In genomic region chr2:32937602-32938450, GRCh38 we compare ENCODE assay signal across 15 cellular contexts. TPM values are rescaled to one million over a fixed set of nuclear protein-coding genes. Genes with fewer than 3 reads are reported as not detected.
DNase-seq lines count a peak whose midpoint lies in the region; ATAC-seq and TF ChIP-seq lines count a peak whose summit lies in the region.
"Had no signal": no experiment of that assay in that cellular context is flagged by ENCODE, and none has a peak within 500 bp of the region (broad histone marks: within the 10 kb centered on the region; RNA-seq: fewer than 3 reads in every experiment).

No MANE protein-coding gene starts in this region.

- no peak overlapping the region for H3K9ac ChIP-seq in HUES48 (ENCODE audit: low read depth, low read length)
- no peak overlapping the region for H3K9ac ChIP-seq in SK-N-SH
- H3K9ac ChIP-seq in smooth muscle cell (ENCODE audit: low read depth): no peak overlapping the region

- no peak for TF ChIP-seq CTCF in SK-N-SH (IDR thresholded peaks at IDR 0.05)
- TF ChIP-seq CTCF in smooth muscle cell (IDR thresholded peaks at IDR 0.05; ENCODE audit: borderline replicate concordance, insufficient read depth, poor library complexity, severe bottlenecking): no peak
- no peak for TF ChIP-seq CTCF in ascending aorta (IDR thresholded peaks at IDR 0.05)
- TF ChIP-seq CTCF in BE2C (IDR thresholded peaks at IDR 0.05; ENCODE audit: low read depth, low read length): no peak

- peak overlapping the region; percentile 64 for H3K27ac ChIP-seq in HUES48 (ENCODE audit: low read depth, low read length)
- no peak overlapping the region for H3K27ac ChIP-seq in SK-N-SH (ENCODE audit: low read depth in 2 of 2, low read length in 1 of 2)
- peak overlapping the region; percentile 25 for H3K27ac ChIP-seq in smooth muscle cell (ENCODE audit: low read depth)
- H3K27ac ChIP-seq in ascending aorta: no peak overlapping the region

- H3K27me3 ChIP-seq in HUES48 (ENCODE audit: control insufficient read depth, insufficient read depth, low read length) (no peaks in the 10 kb centered on the region), SK-N-SH (ENCODE audit: insufficient read depth) (no peaks in the 10 kb centered on the region), smooth muscle cell (ENCODE audit: low read depth) (no peaks in the 10 kb centered on the region), ascending aorta (no peaks in the 10 kb centered on the region), BE2C (no peaks in the 10 kb centered on the region)

- H2AFZ ChIP-seq in SK-N-SH (ENCODE audit: low read depth) (peak overlapping the region; percentile 15; the same call in 1 of the 2 replicates), smooth muscle cell (ENCODE audit: low read depth) (peak overlapping the region; percentile 80)

- H3K9me3 ChIP-seq in HUES48 (ENCODE audit: control insufficient read depth, insufficient read depth, low read length): no peaks in the 10 kb centered on the region
- H3K9me3 ChIP-seq in SK-N-SH: no peaks in the 10 kb centered on the region
- no peaks in the 10 kb centered on the region for H3K9me3 ChIP-seq in smooth muscle cell (replicated peaks; ENCODE audit: low read depth)
- H3K9me3 ChIP-seq in ascending aorta: no peaks in the 10 kb centered on the region
- H3K9me3 ChIP-seq in BE2C: no peaks in the 10 kb centered on the region

- intact Hi-C loops in ascending aorta (cut with DNase I): no loop called here

- no peaks in the 10 kb centered on the region for H3K9me2 ChIP-seq in SK-N-SH

- POLR2A ChIA-PET in SK-N-SH (lab: Yijun Ruan, JAX): no interaction called here

- no peak for TF ChIP-seq EP300 in SK-N-SH (IDR thresholded peaks at IDR 0.05; ENCODE audit: borderline replicate concordance in 1 of 2, low read depth in 1 of 2, low read length in 1 of 2)

- no peak for TF ChIP-seq RAD21 in SK-N-SH (IDR thresholded peaks at IDR 0.05; ENCODE audit: low read length)

- H3K4me2 ChIP-seq in SK-N-SH: no peak overlapping the region
- peak overlapping the region; percentile 35 for H3K4me2 ChIP-seq in smooth muscle cell

- H3F3A ChIP-seq in SK-N-SH (replicated peaks; ENCODE audit: insufficient read depth) (no peaks in the 10 kb centered on the region), smooth muscle cell (ENCODE audit: low read depth) (no peaks in the 10 kb centered on the region)

- H4K20me1 ChIP-seq in SK-N-SH (ENCODE audit: insufficient read depth) (no peaks in the 10 kb centered on the region), smooth muscle cell (ENCODE audit: low read depth) (no peaks in the 10 kb centered on the region)

- peak overlapping the region; percentile 38; the same call in 1 of the 2 replicates for H3K4me3 ChIP-seq in HUES48 (ENCODE audit: low read depth, low read length)
- H3K4me3 ChIP-seq in SK-N-SH (ENCODE audit: low read depth in 2 of 2, low read length in 1 of 2): no peak overlapping the region
- H3K4me3 ChIP-seq in smooth muscle cell: no peak overlapping the region
- no peak overlapping the region for H3K4me3 ChIP-seq in ascending aorta
- no peak overlapping the region for H3K4me3 ChIP-seq in BE2C (ENCODE audit: low read depth, low read length)

- WGBS in SK-N-SH (ENCODE audit: low lambda C conversion rate): 30% methylated on average over 13 of the region's 13 CpGs
- 44% methylated on average over 13 of the region's 13 CpGs for WGBS in smooth muscle cell (ENCODE audit: low lambda C conversion rate)

- CTCF ChIA-PET in SK-N-SH (lab: Yijun Ruan, JAX): interaction anchor here (0.7 kb wide), 1 partner anchor 11 kb away, joined by 3 read pairs; no protein-coding TSS in a partner anchor

- peaks cover 32% of the 10 kb centered on the region for H3K4me1 ChIP-seq in HUES48 (ENCODE audit: control insufficient read depth, insufficient read depth, low read length)
- peaks cover 2 to 5% of the 10 kb centered on the region in 2 experiments; a peak in 1 of 4 replicates for H3K4me1 ChIP-seq in SK-N-SH (ENCODE audit: control insufficient read depth in 1 of 2, insufficient read depth in 2 of 2, low read depth in 1 of 2, low read length in 1 of 2)
- peaks cover 13% of the 10 kb centered on the region for H3K4me1 ChIP-seq in smooth muscle cell (ENCODE audit: low read depth)
- H3K4me1 ChIP-seq in ascending aorta: no peaks in the 10 kb centered on the region
- no peaks in the 10 kb centered on the region; the same call in 1 of the 2 replicates for H3K4me1 ChIP-seq in BE2C

- no peak for ATAC-seq in GM19463 (IDR thresholded peaks at IDR 0.05; ENCODE audit: unreplicated experiment)
- ATAC-seq: activated CD4-positive, CD25-positive, alpha-beta regulatory T cell treated with anti-CD3 and anti-CD28 coated beads, Interleukin-2, amount 50 U/mL, for 24 hours; natural killer cell; Panc1 had no signal

- H3K79me2 ChIP-seq in SK-N-SH (ENCODE audit: insufficient read depth) (no peaks in the 10 kb centered on the region), smooth muscle cell (ENCODE audit: low read depth) (no peaks in the 10 kb centered on the region)

- H3K36me3 ChIP-seq in HUES48 (ENCODE audit: control insufficient read depth, insufficient read depth, low read length) (no peaks in the 10 kb centered on the region), SK-N-SH (replicated peaks in 1 of 2; ENCODE audit: control insufficient read depth in 1 of 2, insufficient read depth in 2 of 2, low read length in 1 of 2) (no peaks in the 10 kb centered on the region), smooth muscle cell (ENCODE audit: low read depth) (no peaks in the 10 kb centered on the region), ascending aorta (no peaks in the 10 kb centered on the region), BE2C (no peaks in the 10 kb centered on the region)

- no peak for DNase-seq in SK-N-SH
- DNase-seq in hepatic stellate cell (ENCODE audit: low spot score): peak; percentile 12
- no peak for DNase-seq in smooth muscle cell (lab: John Stamatoyannopoulos, UW; ENCODE audit: unreplicated experiment)
- DNase-seq in NCI-H446 treated with DMSO at 0.1 percent for 48 hours (lab: John Stamatoyannopoulos, UW): no peak
- no peak for DNase-seq in ascending aorta (ENCODE audit: low spot score in 2 of 2)
- no peak for DNase-seq in BE2C
- DNase-seq: activated effector memory CD4-positive, alpha-beta T cell treated with anti-CD3 and anti-CD28 coated beads, Interleukin-2, amount 50 U/mL, for 16 hours; DMS53; hypothalamus; natural killer cell; stimulated activated CD4-positive, alpha-beta T cell treated with anti-CD3 and anti-CD28 coated beads, Interleukin-2, amount 100 ng/mL, for 24 hours had no signal

TF ChIP-seq in SK-N-SH, 30 proteins besides CTCF, POLR2A, EP300 and RAD21:
- no peak for TF ChIP-seq MEF2A (IDR thresholded peaks at IDR 0.05; ENCODE audit: borderline replicate concordance, low read depth)
- TF ChIP-seq RFX5 (IDR thresholded peaks at IDR 0.05; ENCODE audit: low read length): no peak
- no peak for TF ChIP-seq RCOR1 (IDR thresholded peaks at IDR 0.05; ENCODE audit: low read length)
- no peak for TF ChIP-seq SIN3A (IDR thresholded peaks at IDR 0.05; ENCODE audit: borderline replicate concordance, low read depth, low read length)
- TF ChIP-seq FOXJ3 (CRISPR knock-in tag; IDR thresholded peaks at IDR 0.05): no peak
- TF ChIP-seq FOSL2 (IDR thresholded peaks at IDR 0.05; ENCODE audit: borderline replicate concordance, low read depth): no peak
- TF ChIP-seq GATA2 (CRISPR knock-in tag; IDR thresholded peaks at IDR 0.05): no peak

RNA-seq across cellular contexts. Expression of gene LTBP1, which starts 8.9 kb away (rescaled TPM):
- 467 and 564 TPM in 2 replicates for polyA plus RNA-seq in SK-N-SH (2012; rRNA removed)
- 524 and 527 TPM in 2 replicates for polyA plus RNA-seq in SK-N-SH (2012; cell fraction: cytosol; rRNA removed)
- 314 and 521 TPM in 2 replicates for polyA plus RNA-seq in SK-N-SH (2012; cell fraction: nucleus; rRNA removed)
- total RNA-seq in smooth muscle cell: 250 and 307 TPM in 2 replicates
- 114 and 146 TPM in 2 replicates for polyA plus RNA-seq in smooth muscle cell
- total RNA-seq in ascending aorta: 295 TPM
- 0.65 TPM for polyA plus RNA-seq in BE2C (2012; ENCODE audit: insufficient read depth, insufficient read length, low read depth)

Comparison
In these comparisons a context has a peak if more than half of its experiments do, and no peak if none do; other contexts are left out.
1. H3K27ac ChIP-seq: peak in HUES48 (single experiment) and smooth muscle cell (single experiment); none in SK-N-SH (0 of 2) and ascending aorta (0 of 2).